ENCODE assay signal across 26 cellular contexts in genomic region chr2:31270871-31271270, GRCh38. TPM values are rescaled to one million over a fixed set of nuclear protein-coding genes. Genes with fewer than 3 reads are reported as not detected.
DNase-seq lines count a peak whose midpoint lies in the region; TF ChIP-seq lines count a peak whose summit lies in the region.
"Had no signal": no experiment of that assay in that cellular context is flagged by ENCODE, and none has a peak within 500 bp of the region (broad histone marks: within the 10 kb centered on the region; RNA-seq: fewer than 3 reads in every experiment).

No MANE protein-coding gene starts in this region.

- H3K9me3 Mint-ChIP-seq in nephron = no peaks in the 10 kb centered on the region
- H3K9me3 Mint-ChIP-seq: naive B cell; stimulated activated naive CD8-positive, alpha-beta T cell treated with anti-CD3 and anti-CD28 coated beads, Interleukin-15, Interleukin-2, amounts not matched to agents 100 ng/mL and 50 ng/mL, for 24 hours; T-helper 1 cell treated with Interleukin-12 subunit alpha and Interleukin-12 subunit beta and Interleukin-4 antibody, amounts not matched to agents 30 μg/mL and 1 μg/mL, for 36 hours had no signal

- peak overlapping the region; percentile 8 to 67 (median 36) for H3K27ac Mint-ChIP-seq in nephron
- H3K27ac Mint-ChIP-seq: activated naive CD8-positive, alpha-beta T cell; stimulated activated naive CD8-positive, alpha-beta T cell treated with anti-CD3 and anti-CD28 coated beads, Interleukin-15, Interleukin-2, amounts not matched to agents 100 ng/mL and 50 ng/mL, for 24 hours; T-helper 1 cell treated with Interleukin-12 subunit alpha and Interleukin-12 subunit beta and Interleukin-4 antibody, amounts not matched to agents 30 μg/mL and 1 μg/mL, for 36 hours had no signal

- H3K4me1 ChIP-seq in BLaER1 = peaks cover 61% of the 10 kb centered on the region
- H3K4me1 ChIP-seq in esophagus squamous epithelium = peaks cover 0 to 53% (median 19%) of the 10 kb centered on the region in 3 donors
- H3K4me1 ChIP-seq in vagina = no peaks in the 10 kb centered on the region
- H3K4me1 ChIP-seq: A549, transverse colon had no signal

- TF ChIP-seq CTCF in esophagus squamous epithelium (IDR thresholded peaks at IDR 0.05) = no peak
- TF ChIP-seq CTCF in nephron (IDR thresholded peaks at IDR 0.05; ENCODE audit: unreplicated experiment in 3 of 3) = no peak
- no peak for TF ChIP-seq CTCF in vagina (IDR thresholded peaks at IDR 0.05)

- no peak overlapping the region for H3K9ac ChIP-seq in BLaER1

- no peaks in the 10 kb centered on the region for H3K9me3 ChIP-seq in BLaER1
- H3K9me3 ChIP-seq in esophagus squamous epithelium = no peaks in the 10 kb centered on the region
- no peaks in the 10 kb centered on the region for H3K9me3 ChIP-seq in vagina
- H3K9me3 ChIP-seq: A549, MG63, transverse colon had no signal

- TF ChIP-seq POLR2A in esophagus squamous epithelium (IDR thresholded peaks at IDR 0.05) = no peak
- TF ChIP-seq POLR2A in vagina (IDR thresholded peaks at IDR 0.05) = no peak

- H3K36me3 Mint-ChIP-seq in nephron (ENCODE audit: low read depth) = peaks cover 16% of the 10 kb centered on the region

- 66 to 75% methylated on average over 7 of the region's 7 CpGs for WGBS in esophagus squamous epithelium, 2 donors

- H3K27me3 ChIP-seq in BLaER1 = no peaks in the 10 kb centered on the region
- no peaks in the 10 kb centered on the region for H3K27me3 ChIP-seq in esophagus squamous epithelium
- no peaks in the 10 kb centered on the region for H3K27me3 ChIP-seq in vagina
- H3K27me3 ChIP-seq: MG63, transverse colon had no signal

- peaks cover 4% of the 10 kb centered on the region for H3K27me3 Mint-ChIP-seq in nephron (ENCODE audit: low read depth)

- H3K27ac ChIP-seq in BLaER1 (no peak overlapping the region), esophagus squamous epithelium (peak overlapping the region; percentile 55 to 77 (median 72)), vagina (no peak overlapping the region)
- H3K27ac ChIP-seq: A549, transverse colon had no signal

- H3K36me3 ChIP-seq in BLaER1 (peaks cover 9% of the 10 kb centered on the region; the same call in 1 of the 2 replicates), esophagus squamous epithelium (peaks cover 0 to 19% (median 0%) of the 10 kb centered on the region in 3 donors), vagina (no peaks in the 10 kb centered on the region)
- H3K36me3 ChIP-seq: MG63, transverse colon had no signal

- peak overlapping the region; percentile 23 for H3K4me2 ChIP-seq in BLaER1
- H3K4me2 ChIP-seq: A549 had no signal

- H3K4me3 ChIP-seq in BLaER1 (no peak overlapping the region), esophagus squamous epithelium (no peak overlapping the region), vagina (no peak overlapping the region)
- H3K4me3 ChIP-seq: A549, K562, MG63, transverse colon had no signal

- H3K4me3 Mint-ChIP-seq in nephron = no peak overlapping the region
- H3K4me3 Mint-ChIP-seq: activated naive CD8-positive, alpha-beta T cell; naive B cell; stimulated activated naive CD8-positive, alpha-beta T cell treated with anti-CD3 and anti-CD28 coated beads, Interleukin-15, Interleukin-2, amounts not matched to agents 100 ng/mL and 50 ng/mL, for 24 hours; T-helper 1 cell treated with Interleukin-12 subunit alpha and Interleukin-12 subunit beta and Interleukin-4 antibody, amounts not matched to agents 30 μg/mL and 1 μg/mL, for 36 hours had no signal

- H4K20me1 ChIP-seq in BLaER1 = no peaks in the 10 kb centered on the region

- intact Hi-C loops in esophagus squamous epithelium (cut with DNase I) = no loop called here
- intact Hi-C loops in vagina (cut with DNase I) = no loop called here

- in situ Hi-C loops in G401 (cut with HindIII; ENCODE audit: low sequenced_read_pairs) = no loop called here

- H3K4me1 Mint-ChIP-seq in nephron = peaks cover 37% of the 10 kb centered on the region

- DNase-seq in RPMI7951 (ENCODE audit: low read depth) (peak; percentile 68), esophagus squamous epithelium (lab: John Stamatoyannopoulos, UW) (no peak), G401 (ENCODE audit: low spot score) (no peak), vagina (ENCODE audit: extremely low spot score in 2 of 2) (no peak), RPMI8226 (no peak)
- DNase-seq in stimulated activated CD4-positive, alpha-beta T cell treated with anti-CD3 and anti-CD28 coated beads, Interleukin-4, amount 100 ng/mL, for 24 hours = no peak
- DNase-seq: activated CD4-positive, alpha-beta T cell treated with anti-CD3 and anti-CD28 coated beads for 1 hour; activated effector memory CD4-positive, alpha-beta T cell treated with Interleukin-2 at 50 U/mL for 16 hours; activated T-cell treated with anti-CD3 and anti-CD28 coated beads for 4 hours; central memory CD4-positive, alpha-beta T cell; DMS153; H7; naive B cell; NCI-H2029 treated with DMSO at 0.1 percent for 48 hours; NCI-H2227 treated with DMSO at 0.1 percent for 48 hours; NCI-H69; nucleus accumbens; transverse colon had no signal

RNA-seq across cellular contexts. Expression of gene EHD3, which starts 36.9 kb away (rescaled TPM):
- 19.9 and 20.0 TPM in 2 replicates for total RNA-seq in RPMI7951 (2014; rRNA removed; shearing (Covaris generic))
- total RNA-seq in esophagus squamous epithelium (10 to 100 TPM; 22.6 to 54.5 (median 38.1) TPM), vagina (10.3 TPM)
- total RNA-seq in G401 (2014; rRNA removed; shearing (Covaris generic)) = 3.5 and 4.9 TPM in 2 replicates

RNA-seq across cellular contexts. Expression of gene CAPN14, which starts 53.6 kb away (rescaled TPM):
- 0.96 and 1.3 TPM in 2 replicates for total RNA-seq in RPMI7951 (2014; rRNA removed; shearing (Covaris generic))
- 100 to 1,000 TPM; 124 to 316 (median 198) TPM for total RNA-seq in esophagus squamous epithelium
- not detected in 2 replicates for total RNA-seq in G401 (2014; rRNA removed; shearing (Covaris generic))
- 4.7 TPM for total RNA-seq in vagina
- total RNA-seq: K562 had no signal

Comparison
In these comparisons a context has a peak if more than half of its experiments do, and no peak if none do; other contexts are left out.
1. H3K27ac ChIP-seq: peak in esophagus squamous epithelium (4 of 4); none in BLaER1 (single experiment) and vagina (single experiment).
2. RNA of gene CAPN14, which starts 53.6 kb away (total RNA-seq): 124 to 316 TPM in esophagus squamous epithelium; 4.7 TPM in vagina (single experiment), 0.96 to 1.3 TPM in RPMI7951 and not detected in G401; every median in the first group is over 10 times any median in the second.